In the genomic region with DNA sequence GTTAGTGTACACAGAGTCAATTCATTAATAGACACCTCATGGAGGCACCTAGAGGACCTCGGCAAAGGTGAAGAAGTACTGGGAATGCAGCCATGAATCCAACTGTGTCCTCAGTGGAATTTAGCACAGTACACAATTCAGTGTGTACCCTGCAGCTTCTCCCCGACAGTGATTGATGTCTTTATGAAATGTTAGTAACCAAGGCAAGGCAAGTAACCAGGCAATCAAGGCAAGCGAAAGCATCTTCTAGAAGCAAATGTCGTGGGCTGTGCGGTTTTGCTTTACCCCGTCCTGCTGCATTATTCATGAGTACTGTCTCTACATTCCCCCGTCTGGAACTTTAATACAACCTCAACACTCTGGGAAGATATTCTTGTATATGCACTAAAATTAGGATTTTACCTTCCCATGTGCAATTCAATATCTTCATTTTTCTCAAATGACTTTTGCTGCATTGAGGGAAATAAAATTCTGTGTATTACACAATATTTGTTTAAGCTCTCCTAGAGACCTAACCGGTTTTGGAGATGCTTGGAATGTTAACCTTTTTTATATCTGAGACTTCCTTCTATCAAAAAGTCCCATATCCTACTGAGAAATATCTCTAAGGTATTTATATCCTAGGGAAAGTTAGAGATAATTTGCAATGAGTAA, we compare ENCODE assay signal across 18 cellular contexts. TPM values are rescaled to one million over a fixed set of nuclear protein-coding genes. Genes with fewer than 3 reads are reported as not detected.
A peak's percentile ranks its signal among the peaks of the same experiment; 100 is the strongest.
DNase-seq lines count a peak whose midpoint lies in the region; ATAC-seq and TF ChIP-seq lines count a peak whose summit lies in the region.
"Had no signal": no experiment of that assay in that cellular context is flagged by ENCODE, and none has a peak within 500 bp of the region (broad histone marks: within the 10 kb centered on the region; RNA-seq: fewer than 3 reads in every experiment).

No MANE protein-coding gene starts in this region.

- H2AK5ac ChIP-seq in H9 (ENCODE audit: insufficient read length, low read length), result no peak overlapping the region

- no peak overlapping the region for H2BK5ac ChIP-seq in H9 (ENCODE audit: insufficient read length, low read length)

- no peak overlapping the region for H3K14ac ChIP-seq in H9 (ENCODE audit: insufficient read depth, low read length)

- no peak overlapping the region for H3K4me3 ChIP-seq in prostate gland
- H3K4me3 ChIP-seq: ascending aorta, gastroesophageal sphincter, GM23338 had no signal

- H4K8ac ChIP-seq in H9 (replicated peaks; ENCODE audit: insufficient read length, low read depth, low read length), result no peak overlapping the region

- no peak overlapping the region for H2BK12ac ChIP-seq in H9 (ENCODE audit: insufficient read length, low read depth, low read length)

- H3K79me1 ChIP-seq in H9 (ENCODE audit: insufficient read depth, low read depth, low read length, poor library complexity, severe bottlenecking), result no peaks in the 10 kb centered on the region

- H3K27me3 Mint-ChIP-seq in H9 (ENCODE audit: low read depth), result no peaks in the 10 kb centered on the region; the same call in 1 of the 2 replicates
- H3K27me3 Mint-ChIP-seq: activated CD8-positive, alpha-beta T cell treated with anti-CD3 and anti-CD28 coated beads for 36 hours; natural killer cell treated with Interleukin-12 subunit alpha and Interleukin-12 subunit beta and Interleukin-15 and Interleukin-18, amount 100 ng/mL, for 72 hours; stimulated activated naive CD8-positive, alpha-beta T cell treated with anti-CD3 and anti-CD28 coated beads, Interleukin-15, amount 100 ng/mL, for 72 hours had no signal

- TF ChIP-seq POLR2A in prostate gland (IDR thresholded peaks at IDR 0.05), result no peak

- peak; percentile 76 for DNase-seq in HT-29 (ENCODE audit: low spot score)
- DNase-seq in amniotic epithelial cell (ENCODE audit: low read depth), result peak; percentile 18
- DNase-seq in left colon, result no peak
- peak; percentile 33 for DNase-seq in prostate gland (ENCODE audit: low spot score)
- DNase-seq in NCI-H1694 (lab: John Stamatoyannopoulos, UW), result no peak
- no peak for DNase-seq in HK-2 (ENCODE audit: unreplicated experiment)
- no peak for DNase-seq in H9
- DNase-seq: activated CD8-positive, alpha-beta T cell treated with anti-CD3 and anti-CD28 coated beads for 36 hours; CD8-positive, alpha-beta memory T cell; effector memory CD4-positive, alpha-beta T cell; NCI-H187; small intestine; stimulated activated naive CD8-positive, alpha-beta T cell treated with anti-CD3 and anti-CD28 coated beads, Interleukin-15, amount 100 ng/mL, for 72 hours had no signal

- no peaks in the 10 kb centered on the region; a peak in 1 of 5 replicates for H3K9me3 Mint-ChIP-seq in H9
- H3K9me3 Mint-ChIP-seq: CD8-positive, alpha-beta memory T cell; GM23338; natural killer cell treated with Interleukin-12 subunit alpha and Interleukin-12 subunit beta and Interleukin-15 and Interleukin-18, amount 100 ng/mL, for 72 hours had no signal

- no peak overlapping the region for H3K4me3 Mint-ChIP-seq in H9
- H3K4me3 Mint-ChIP-seq: activated CD8-positive, alpha-beta T cell treated with anti-CD3 and anti-CD28 coated beads for 36 hours; CD8-positive, alpha-beta memory T cell; GM23338; natural killer cell treated with Interleukin-12 subunit alpha and Interleukin-12 subunit beta and Interleukin-15 and Interleukin-18, amount 100 ng/mL, for 72 hours; stimulated activated naive CD8-positive, alpha-beta T cell treated with anti-CD3 and anti-CD28 coated beads, Interleukin-15, amount 100 ng/mL, for 72 hours had no signal

- WGBS in prostate gland, result 26% methylated on average over 8 of the region's 8 CpGs
- WGBS in H9 (ENCODE audit: extremely low coverage, insufficient read length, low lambda C conversion rate), result no CpG with 5 or more reads among the region's 8 CpGs

- no peaks in the 10 kb centered on the region for H3K23me2 ChIP-seq in H9 (ENCODE audit: insufficient read length, low read depth, low read length, poor library complexity, severe bottlenecking)

- H3K9me3 ChIP-seq in prostate gland (no peaks in the 10 kb centered on the region), H9 (ENCODE audit: control insufficient read depth, low read depth, low read length) (no peaks in the 10 kb centered on the region)
- H3K9me3 ChIP-seq: ascending aorta, gastroesophageal sphincter had no signal

- H3K4me1 ChIP-seq in prostate gland (replicated peaks), result peaks cover 4% of the 10 kb centered on the region
- no peaks in the 10 kb centered on the region for H3K4me1 ChIP-seq in H9 (ENCODE audit: insufficient read depth, low read length)
- H3K4me1 ChIP-seq: ascending aorta had no signal

- no peaks in the 10 kb centered on the region for H3K36me3 ChIP-seq in prostate gland
- H3K36me3 ChIP-seq: ascending aorta, gastroesophageal sphincter had no signal

- H3K4ac ChIP-seq in H9 (ENCODE audit: low read depth, low read length), result no peak overlapping the region

- intact Hi-C loops in left colon (cut with DNase I, micrococcal nuclease) (no loop called here), prostate gland (cut with DNase I) (no loop called here)

- H4K5ac ChIP-seq in H9 (ENCODE audit: insufficient read length, low read depth, low read length), result no peak overlapping the region

- H2BK120ac ChIP-seq in H9 (ENCODE audit: low read depth, low read length, poor library complexity, severe bottlenecking), result no peak overlapping the region

- H3K27me3 ChIP-seq in prostate gland (replicated peaks; ENCODE audit: insufficient read depth), result no peaks in the 10 kb centered on the region
- H3K27me3 ChIP-seq in H9 (ENCODE audit: insufficient read depth, low read length), result no peaks in the 10 kb centered on the region
- H3K27me3 ChIP-seq: ascending aorta, gastroesophageal sphincter had no signal

- no peak overlapping the region for H3T11ph ChIP-seq in H9 (ENCODE audit: low read length)

- H3K4me2 ChIP-seq in H9 (ENCODE audit: insufficient read depth, insufficient read length, low read length), result no peak overlapping the region
- H3K4me2 ChIP-seq: GM23338 had no signal

- H2AFZ ChIP-seq in H9 (ENCODE audit: low read length), result no peak overlapping the region
- H2AFZ ChIP-seq: GM23338 had no signal

- H3K36me3 Mint-ChIP-seq in H9 (ENCODE audit: insufficient read depth in 1 of 3, low read depth in 3 of 3), result no peaks in the 10 kb centered on the region; a peak in 1 of 7 replicates
- H3K36me3 Mint-ChIP-seq: CD8-positive, alpha-beta memory T cell; natural killer cell treated with Interleukin-12 subunit alpha and Interleukin-12 subunit beta and Interleukin-15 and Interleukin-18, amount 100 ng/mL, for 72 hours had no signal

- peaks cover 5 to 9% of the 10 kb centered on the region in 2 experiments for H3K4me1 Mint-ChIP-seq in H9

- no peak overlapping the region for H2BK20ac ChIP-seq in H9 (ENCODE audit: low read depth, low read length, poor library complexity, severe bottlenecking)

- no peak overlapping the region for H2BK15ac ChIP-seq in H9 (ENCODE audit: low read depth, low read length)

- ATAC-seq in left colon, result peak; percentile 74
- ATAC-seq: activated CD8-positive, alpha-beta T cell treated with anti-CD3 and anti-CD28 coated beads for 36 hours; gastroesophageal sphincter; GM23338; natural killer cell treated with Interleukin-12 subunit alpha and Interleukin-12 subunit beta and Interleukin-15 and Interleukin-18, amount 100 ng/mL, for 72 hours; stimulated activated naive CD8-positive, alpha-beta T cell treated with anti-CD3 and anti-CD28 coated beads, Interleukin-15, amount 100 ng/mL, for 72 hours had no signal

- H3K23ac ChIP-seq in H9 (ENCODE audit: insufficient read length, low read depth, low read length), result no peak overlapping the region

- no peak overlapping the region for H3K56ac ChIP-seq in H9 (ENCODE audit: insufficient read length, low read depth, low read length)

- no peaks in the 10 kb centered on the region for H4K20me1 ChIP-seq in H9 (ENCODE audit: control insufficient read depth, insufficient read depth, insufficient read length)

- no peaks in the 10 kb centered on the region for H3K79me2 ChIP-seq in H9 (ENCODE audit: insufficient read depth, low read length)

- no peak overlapping the region for H4K91ac ChIP-seq in H9 (ENCODE audit: insufficient read length, low read depth, low read length)

- H3K18ac ChIP-seq in H9 (ENCODE audit: insufficient read length, low read depth, low read length), result no peak overlapping the region

- TF ChIP-seq CTCF in prostate gland (IDR thresholded peaks at IDR 0.05) (no peak), H9 (conservative IDR thresholded peaks at IDR 0.05) (no peak)

- H3K27ac ChIP-seq in prostate gland, result peak overlapping the region; percentile 16 to 47
- no peak overlapping the region for H3K27ac ChIP-seq in H9 (ENCODE audit: insufficient read length, low read depth, low read length)
- H3K27ac ChIP-seq: ascending aorta, gastroesophageal sphincter had no signal

- H3K27ac Mint-ChIP-seq in H9, result no peak overlapping the region
- H3K27ac Mint-ChIP-seq: activated CD8-positive, alpha-beta T cell treated with anti-CD3 and anti-CD28 coated beads for 36 hours; activated T-helper 2 cell treated with anti-CD3 and anti-CD28 coated beads, Interferon-gamma antibody, Interleukin-2, Interleukin-4, amounts not matched to agents 10 μg/mL and 5 μg/mL and 100 μg/mL, durations not matched to agents 14 hours and 24 hours and 36 hours; GM23338; natural killer cell treated with Interleukin-12 subunit alpha and Interleukin-12 subunit beta and Interleukin-15 and Interleukin-18, amount 100 ng/mL, for 72 hours; stimulated activated naive CD8-positive, alpha-beta T cell treated with anti-CD3 and anti-CD28 coated beads, Interleukin-15, amount 100 ng/mL, for 72 hours had no signal

- no peak overlapping the region for H3K9ac ChIP-seq in H9 (ENCODE audit: extremely low read depth, insufficient read length, low read length)

RNA-seq across cellular contexts. Expression of gene ADORA2B, which starts 52.1 kb away (rescaled TPM):
- 5.3 and 8.2 TPM in 2 replicates for total RNA-seq in HT-29 (2014; rRNA removed; shearing (Covaris generic))
- 10 to 100 TPM; 28.6 to 31.4 TPM for total RNA-seq in left colon
- total RNA-seq in prostate gland, result 10 to 100 TPM in 1 of 2 donors, 1 to 10 TPM in 1; 1.3 to 14.6 TPM
- total RNA-seq in H9 (2021), result 3.1 and 3.2 TPM in 2 replicates
- total RNA-seq: ascending aorta had no signal

Comparison
In these comparisons a context has a peak if more than half of its experiments do, and no peak if none do; other contexts are left out.
1. DNase-seq: peak in HT-29 (single experiment), amniotic epithelial cell (single experiment) and prostate gland (single experiment); none in left colon (0 of 2), NCI-H1694 (single experiment), HK-2 (single experiment) and H9 (single experiment).